13 cellular contexts compared by ENCODE assay signal in the genomic region with DNA sequence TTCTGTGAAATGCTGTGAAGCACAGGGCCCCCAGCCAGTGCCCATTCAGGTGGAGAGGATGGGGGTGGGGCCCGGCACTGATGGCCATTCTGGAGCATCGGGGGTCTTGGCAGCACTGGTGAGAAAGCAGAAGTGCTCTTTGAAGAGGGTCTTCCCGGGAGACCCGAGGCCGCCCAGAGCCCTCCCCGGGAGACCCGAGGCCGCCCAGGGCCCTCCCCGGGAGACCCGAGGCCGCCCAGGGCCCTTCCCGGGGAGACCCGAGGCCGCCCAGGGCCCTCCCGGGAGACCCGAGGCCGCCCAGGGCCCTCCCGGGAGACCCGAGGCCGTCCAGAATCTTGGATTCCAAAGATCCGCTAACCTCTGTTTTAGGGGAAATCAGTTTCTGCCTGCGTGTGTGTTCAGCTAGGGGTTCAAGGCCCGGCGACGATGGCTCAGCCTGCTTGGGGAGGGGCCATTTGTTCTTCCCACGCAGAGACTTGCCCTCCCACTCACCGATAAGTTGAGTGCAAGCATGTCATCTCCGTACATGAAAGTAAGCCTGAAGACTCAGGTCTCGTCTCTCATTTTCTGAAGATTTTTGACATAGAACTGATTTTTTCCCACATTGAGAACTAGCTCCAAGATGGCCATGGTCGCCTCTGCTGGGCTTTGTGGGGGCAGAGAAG.
"Had no signal": no experiment of that assay in that cellular context is flagged by ENCODE, and none has a peak within 500 bp of the region (broad histone marks: within the 10 kb centered on the region; RNA-seq: fewer than 3 reads in every experiment).

No MANE protein-coding gene starts in this region.

- H3K4me3 ChIP-seq: tibial artery had no signal

- H3K27ac Mint-ChIP-seq: activated naive CD4-positive, alpha-beta T cell treated with anti-CD3 and anti-CD28 coated beads for 36 hours; activated T-helper 17 cell treated with anti-CD3 and anti-CD28 coated beads, Interleukin-2, amount 50 U/mL, for 72 hours; natural killer cell treated with Interleukin-12 subunit alpha and Interleukin-12 subunit beta and Interleukin-15 and Interleukin-18, amount 100 ng/mL, for 72 hours; T-cell had no signal

- H3K4me1 ChIP-seq: tibial artery had no signal

- ATAC-seq: activated T-helper 17 cell treated with anti-CD3 and anti-CD28 coated beads, Interleukin-2, amount 50 U/mL, for 72 hours; T-cell had no signal

- H3K27me3 ChIP-seq: tibial artery had no signal

- H3K4me3 Mint-ChIP-seq: activated naive CD4-positive, alpha-beta T cell treated with anti-CD3 and anti-CD28 coated beads for 36 hours; activated T-helper 17 cell treated with anti-CD3 and anti-CD28 coated beads, Interleukin-2, amount 50 U/mL, for 72 hours; natural killer cell treated with Interleukin-12 subunit alpha and Interleukin-12 subunit beta and Interleukin-15 and Interleukin-18, amount 100 ng/mL, for 72 hours; T-cell had no signal

- H3K36me3 Mint-ChIP-seq: natural killer cell treated with Interleukin-12 subunit alpha and Interleukin-12 subunit beta and Interleukin-15 and Interleukin-18, amount 100 ng/mL, for 72 hours had no signal

- H3K9me3 Mint-ChIP-seq: activated naive CD4-positive, alpha-beta T cell treated with anti-CD3 and anti-CD28 coated beads for 36 hours; activated T-helper 17 cell treated with anti-CD3 and anti-CD28 coated beads, Interleukin-2, amount 50 U/mL, for 72 hours; natural killer cell treated with Interleukin-12 subunit alpha and Interleukin-12 subunit beta and Interleukin-15 and Interleukin-18, amount 100 ng/mL, for 72 hours; T-cell had no signal

- H3K9me3 ChIP-seq: tibial artery had no signal

- DNase-seq: activated CD4-positive, alpha-beta T cell treated with anti-CD3 and anti-CD28 coated beads, Interleukin-2, amount 50 U/mL, for 1 hour; activated naive CD4-positive, alpha-beta T cell treated with anti-CD3 and anti-CD28 coated beads for 36 hours; activated T-cell treated with anti-CD3 and anti-CD28 coated beads for 4 hours; effector CD4-positive, alpha-beta T cell; hippocampal formation; mammary epithelial cell; stimulated activated CD4-positive, alpha-beta T cell treated with anti-CD3 and anti-CD28 coated beads, Interleukin-4, amount 100 ng/mL, for 4 hours; T1000; tibial artery; WERI-Rb-1 had no signal

- H3K27ac ChIP-seq: tibial artery, WERI-Rb-1 had no signal

- H3K27me3 Mint-ChIP-seq: activated T-helper 17 cell treated with anti-CD3 and anti-CD28 coated beads, Interleukin-2, amount 50 U/mL, for 72 hours; natural killer cell treated with Interleukin-12 subunit alpha and Interleukin-12 subunit beta and Interleukin-15 and Interleukin-18, amount 100 ng/mL, for 72 hours; T-cell had no signal
